ENCODE assay signal across 13 cellular contexts in genomic region chr3:27677554-27677953, GRCh38. TPM values are rescaled to one million over a fixed set of nuclear protein-coding genes. Genes with fewer than 3 reads are reported as not detected.
DNase-seq lines count a peak whose midpoint lies in the region; FAIRE-seq and TF ChIP-seq lines count a peak whose summit lies in the region.
"Had no signal": no experiment of that assay in that cellular context is flagged by ENCODE, and none has a peak within 500 bp of the region (broad histone marks: within the 10 kb centered on the region; RNA-seq: fewer than 3 reads in every experiment).

No MANE protein-coding gene starts in this region.

- peaks cover 2% of the 10 kb centered on the region for H3K27me3 Mint-ChIP-seq in activated naive CD4-positive, alpha-beta T cell treated with anti-CD3 and anti-CD28 coated beads for 36 hours (ENCODE audit: low read depth)
- no peaks in the 10 kb centered on the region for H3K27me3 Mint-ChIP-seq in MCF 10A (ENCODE audit: insufficient read depth, unreplicated experiment)

- DNase-seq in activated naive CD4-positive, alpha-beta T cell treated with anti-CD3 and anti-CD28 coated beads for 36 hours = no peak
- no peak for DNase-seq in activated naive CD4-positive, alpha-beta T cell treated with Interleukin-2 at 50 U/mL for 16 hours
- DNase-seq in MCF 10A (ENCODE audit: unreplicated experiment) (peak; percentile 97), keratinocyte (ENCODE audit: low read depth, low spot score) (peak; percentile 86), uterus (peak; percentile 18 to 38), OCI-M2 (lab: John Stamatoyannopoulos, UW; ENCODE audit: unreplicated experiment) (no peak), cerebellar nuclear complex (lab: John Stamatoyannopoulos, UW) (no peak), GM13977 (ENCODE audit: low spot score) (no peak)
- DNase-seq: NCI-H2107; stimulated activated CD4-positive, alpha-beta T cell treated with anti-CD3 and anti-CD28 coated beads, Interleukin-2, amount 100 ng/mL, for 48 hours had no signal

- FAIRE-seq in keratinocyte (lab: Jason Lieb, UNC) = peak; percentile 81
- FAIRE-seq: GM18507 had no signal

- peak overlapping the region; percentile 35 for H3K9ac ChIP-seq in keratinocyte (ENCODE audit: control insufficient read depth, extremely low read depth, insufficient read depth, low read length)
- H3K9ac ChIP-seq: BLaER1 treated with 17β-estradiol and CSF1 and Interleukin-3, amounts not matched to agents 10 nM and 100 nM had no signal

- H3K27me3 ChIP-seq in keratinocyte (ENCODE audit: control insufficient read depth, extremely low read depth, insufficient read depth, low read length) = no peaks in the 10 kb centered on the region
- no peaks in the 10 kb centered on the region for H3K27me3 ChIP-seq in uterus
- H3K27me3 ChIP-seq: BLaER1 treated with 17β-estradiol and CSF1 and Interleukin-3, amounts not matched to agents 10 nM and 100 nM had no signal

- no peaks in the 10 kb centered on the region for H3K36me3 ChIP-seq in keratinocyte (ENCODE audit: control insufficient read depth in 2 of 2, extremely low read depth in 1 of 2, insufficient read depth in 2 of 2, low read length in 2 of 2)
- no peaks in the 10 kb centered on the region for H3K36me3 ChIP-seq in uterus
- H3K36me3 ChIP-seq: BLaER1 treated with 17β-estradiol and CSF1 and Interleukin-3, amounts not matched to agents 10 nM and 100 nM had no signal

- intact Hi-C loops in activated naive CD4-positive, alpha-beta T cell treated with anti-CD3 and anti-CD28 coated beads for 36 hours (cut with micrococcal nuclease) = no loop called here
- intact Hi-C loops in MCF 10A (cut with micrococcal nuclease) (loop anchor here (1.0 to 5.0 kb wide), 2 partner anchors 145 to 193 kb away; partner anchors contain the start of gene SLC4A7), uterus (cut with DNase I; ENCODE audit: low total_unique reads) (no loop called here)

- H3K79me2 ChIP-seq in keratinocyte (ENCODE audit: control insufficient read depth, insufficient read depth, low read length) = no peaks in the 10 kb centered on the region

- H3K4me3 Mint-ChIP-seq in activated naive CD4-positive, alpha-beta T cell treated with anti-CD3 and anti-CD28 coated beads for 36 hours = no peak overlapping the region
- peak overlapping the region; percentile 58 for H3K4me3 Mint-ChIP-seq in MCF 10A (ENCODE audit: unreplicated experiment)

- no peaks in the 10 kb centered on the region for H3K36me3 Mint-ChIP-seq in activated naive CD4-positive, alpha-beta T cell treated with anti-CD3 and anti-CD28 coated beads for 36 hours (ENCODE audit: low read depth)
- H3K36me3 Mint-ChIP-seq in MCF 10A (ENCODE audit: insufficient read depth, unreplicated experiment) = no peaks in the 10 kb centered on the region

- H3K9me1 ChIP-seq in keratinocyte (ENCODE audit: control insufficient read depth, extremely low read depth, insufficient read depth, low read length) = no peaks in the 10 kb centered on the region

- POLR2A ChIA-PET in MCF 10A (lab: Yijun Ruan, JAX) = interaction anchor here (0.6 to 7.4 kb wide), 22 partner anchors 87 to 367 kb away, joined by 3 to 107 read pairs (median 3); partner anchors contain the start of gene SLC4A7

- no peaks in the 10 kb centered on the region for H3K9me3 ChIP-seq in keratinocyte (ENCODE audit: control insufficient read depth, low read depth, low read length)
- no peaks in the 10 kb centered on the region for H3K9me3 ChIP-seq in uterus

- no TSS peak for BruUV-seq in MCF 10A (replicated peaks; lab: Mats Ljungman, UMichigan)

- peaks cover 23% of the 10 kb centered on the region for H3K4me1 Mint-ChIP-seq in activated naive CD4-positive, alpha-beta T cell treated with anti-CD3 and anti-CD28 coated beads for 36 hours (ENCODE audit: low read depth)
- H3K4me1 Mint-ChIP-seq in MCF 10A (ENCODE audit: insufficient read depth, unreplicated experiment) = peaks cover 48% of the 10 kb centered on the region

- H4K20me1 ChIP-seq in keratinocyte (ENCODE audit: control insufficient read depth, extremely low read depth, insufficient read depth, low read length) = no peaks in the 10 kb centered on the region
- H4K20me1 ChIP-seq: BLaER1 treated with 17β-estradiol and CSF1 and Interleukin-3, amounts not matched to agents 10 nM and 100 nM had no signal

- no peaks in the 10 kb centered on the region for H3K9me3 Mint-ChIP-seq in activated naive CD4-positive, alpha-beta T cell treated with anti-CD3 and anti-CD28 coated beads for 36 hours
- H3K9me3 Mint-ChIP-seq in MCF 10A (ENCODE audit: unreplicated experiment) = no peaks in the 10 kb centered on the region

- peak overlapping the region; percentile 46 for H3K27ac Mint-ChIP-seq in activated naive CD4-positive, alpha-beta T cell treated with anti-CD3 and anti-CD28 coated beads for 36 hours
- H3K27ac Mint-ChIP-seq in MCF 10A (ENCODE audit: low read depth, unreplicated experiment) = peak overlapping the region; percentile 95

- H3K4me3 ChIP-seq in keratinocyte (ENCODE audit: control insufficient read depth in 2 of 3, extremely low read depth in 1 of 3, insufficient read depth in 2 of 3, low read depth in 1 of 3, low read length in 3 of 3) (no peak overlapping the region), uterus (no peak overlapping the region)
- H3K4me3 ChIP-seq: BLaER1 treated with 17β-estradiol and CSF1 and Interleukin-3, amounts not matched to agents 10 nM and 100 nM had no signal

- TF ChIP-seq CTCF in MCF 10A (IDR thresholded peaks at IDR 0.05; ENCODE audit: unreplicated experiment) (no peak), keratinocyte (optimal IDR thresholded peaks at IDR 0.05 in 1 of 3, IDR thresholded peaks at IDR 0.05 in 1 of 3, conservative IDR thresholded peaks at IDR 0.05 in 1 of 3; ENCODE audit: extremely low read depth in 1 of 3, insufficient read depth in 2 of 3, low read length in 3 of 3) (no peak), uterus (IDR thresholded peaks at IDR 0.05) (no peak), GM13977 (IDR thresholded peaks at IDR 0.05; ENCODE audit: extremely low read depth, insufficient read depth, missing control alignments) (no peak)

- in situ Hi-C loops in GM13977 (cut with MboI; ENCODE audit: low pct_unique_long_range_greater_than_20kb, low sequenced_read_pairs, unreplicated experiment) = loop anchor here (10.0 to 25.0 kb wide), 2 partner anchors 363 to 540 kb away; no protein-coding TSS in a partner anchor

- dilution Hi-C loops in keratinocyte (cut with MboI; ENCODE audit: extremely low pct_ligation_motif_present, low sequenced_read_pairs) = no loop called here

- H3K27ac ChIP-seq in keratinocyte (ENCODE audit: control insufficient read depth, insufficient read depth, low read length) (peak overlapping the region; percentile 87), uterus (no peak overlapping the region)
- H3K27ac ChIP-seq: BLaER1 treated with 17β-estradiol and CSF1 and Interleukin-3, amounts not matched to agents 10 nM and 100 nM; HL-60 had no signal

- TF ChIP-seq POLR2A in uterus (IDR thresholded peaks at IDR 0.05) = no peak

- H3K4me1 ChIP-seq in keratinocyte (ENCODE audit: control insufficient read depth, extremely low read depth, insufficient read depth, low read length) = peaks cover 44% of the 10 kb centered on the region
- H3K4me1 ChIP-seq in uterus = no peaks in the 10 kb centered on the region

- H2AFZ ChIP-seq in keratinocyte (ENCODE audit: control insufficient read depth, low read length) = peak overlapping the region; percentile 69

- CTCF ChIA-PET in activated naive CD4-positive, alpha-beta T cell treated with anti-CD3 and anti-CD28 coated beads for 36 hours (lab: Charles Lee) = interaction anchor here (1.0 kb wide), 1 partner anchor 12 kb away, joined by 5 read pairs; no protein-coding TSS in a partner anchor
- CTCF ChIA-PET in MCF 10A (lab: Yijun Ruan, JAX) = interaction anchor here (1.0 to 1.8 kb wide), 5 partner anchors 144 to 232 kb away, joined by 3 to 7 read pairs (median 3); no protein-coding TSS in a partner anchor

- peak overlapping the region; percentile 60 for H3K4me2 ChIP-seq in keratinocyte (ENCODE audit: control insufficient read depth, extremely low read depth, insufficient read depth, low read depth, low read length)
- H3K4me2 ChIP-seq: BLaER1 treated with 17β-estradiol and CSF1 and Interleukin-3, amounts not matched to agents 10 nM and 100 nM had no signal

RNA-seq across cellular contexts. Expression of gene EOMES, which starts 44.6 kb away (rescaled TPM):
- under 1 TPM; 0.12 to 0.14 TPM for total RNA-seq in activated naive CD4-positive, alpha-beta T cell treated with anti-CD3 and anti-CD28 coated beads for 36 hours
- total RNA-seq in MCF 10A (2022) (0.74 and 1.3 TPM in 2 replicates), uterus (under 1 TPM in 2 of 4 donors, not detected in 2; 0.62 to 0.82 TPM)
- 0.57 to 1.6 TPM (median 0.93 TPM) in 3 replicates for polyA plus RNA-seq in keratinocyte
- polyA plus RNA-seq in keratinocyte (2011; ENCODE audit: low read depth) = not detected
- polyA plus RNA-seq in keratinocyte (2011; cell fraction: cytosol; rRNA removed) = 0.82 and 2.1 TPM in 2 replicates
- 0.84 and 0.88 TPM in 2 replicates for polyA plus RNA-seq in keratinocyte (2011; cell fraction: nucleus; rRNA removed)
- 0.30 and 0.54 TPM in 2 replicates for polyA plus RNA-seq in keratinocyte (2012; ENCODE audit: low replicate concordance)
- polyA minus RNA-seq in keratinocyte = 0.23 to 0.61 TPM (median 0.53 TPM) in 3 replicates
- 0.77 TPM for polyA minus RNA-seq in keratinocyte (2011; cell fraction: cytosol; rRNA and poly(A)+ RNA removed)
- 0.32 and 0.39 TPM in 2 replicates for polyA minus RNA-seq in keratinocyte (2011; cell fraction: nucleus; rRNA and poly(A)+ RNA removed)

Comparison
In these comparisons a context has a peak if more than half of its experiments do, and no peak if none do; other contexts are left out.
1. DNase-seq: peak in MCF 10A (single experiment), keratinocyte (single experiment) and uterus (2 of 2); none in activated naive CD4-positive, alpha-beta T cell treated with anti-CD3 and anti-CD28 coated beads for 36 hours (single experiment), activated naive CD4-positive, alpha-beta T cell treated with Interleukin-2 at 50 U/mL for 16 hours (single experiment), OCI-M2 (single experiment), cerebellar nuclear complex (0 of 2) and GM13977 (single experiment).